In the genomic region with DNA sequence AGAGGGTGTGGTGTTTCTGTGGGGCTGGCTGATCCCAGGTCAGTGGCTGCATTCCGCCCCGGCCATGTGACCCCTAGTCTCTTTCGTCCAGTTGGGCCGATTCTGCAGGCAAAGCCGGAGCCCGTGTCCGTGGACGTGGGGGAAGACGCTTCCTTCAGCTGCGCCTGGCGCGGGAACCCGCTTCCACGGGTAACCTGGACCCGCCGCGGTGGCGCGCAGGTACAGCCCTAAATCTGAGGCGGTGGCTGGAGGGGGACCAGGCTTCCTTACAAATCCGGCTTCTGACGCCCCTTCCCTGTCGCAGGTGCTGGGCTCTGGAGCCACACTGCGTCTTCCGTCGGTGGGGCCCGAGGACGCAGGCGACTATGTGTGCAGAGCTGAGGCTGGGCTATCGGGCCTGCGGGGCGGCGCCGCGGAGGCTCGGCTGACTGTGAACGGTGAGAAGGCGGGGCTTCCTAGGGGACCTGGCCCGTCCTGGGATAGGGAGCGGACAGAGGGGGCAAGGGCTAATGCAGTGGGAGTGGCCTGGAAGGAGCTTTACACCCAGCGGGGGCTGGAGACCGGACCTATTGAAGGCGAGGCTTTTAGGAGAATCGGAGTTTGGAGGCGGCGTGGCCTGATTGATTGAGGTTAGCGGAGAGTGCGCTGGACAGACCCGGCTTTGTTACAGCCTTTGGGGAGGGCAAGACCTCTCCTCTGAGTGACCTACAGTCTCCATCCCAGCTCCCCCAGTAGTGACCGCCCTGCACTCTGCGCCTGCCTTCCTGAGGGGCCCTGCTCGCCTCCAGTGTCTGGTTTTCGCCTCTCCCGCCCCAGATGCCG, we compare ENCODE assay signal across 1 cellular context.
TF ChIP-seq lines count a peak whose summit lies in the region.

No MANE protein-coding gene starts in this region.

TF ChIP-seq in WTC11, 78 proteins besides CTCF, POLR2A, EP300 and RAD21 (continued from another document):
- TF ChIP-seq, protein P1, sequence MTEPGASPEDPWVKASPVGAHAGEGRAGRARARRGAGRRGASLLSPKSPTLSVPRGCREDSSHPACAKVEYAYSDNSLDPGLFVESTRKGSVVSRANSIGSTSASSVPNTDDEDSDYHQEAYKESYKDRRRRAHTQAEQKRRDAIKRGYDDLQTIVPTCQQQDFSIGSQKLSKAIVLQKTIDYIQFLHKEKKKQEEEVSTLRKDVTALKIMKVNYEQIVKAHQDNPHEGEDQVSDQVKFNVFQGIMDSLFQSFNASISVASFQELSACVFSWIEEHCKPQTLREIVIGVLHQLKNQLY (CRISPR knock-in tag; IDR thresholded peaks at IDR 0.05), result no peak
- TF ChIP-seq, protein P2, sequence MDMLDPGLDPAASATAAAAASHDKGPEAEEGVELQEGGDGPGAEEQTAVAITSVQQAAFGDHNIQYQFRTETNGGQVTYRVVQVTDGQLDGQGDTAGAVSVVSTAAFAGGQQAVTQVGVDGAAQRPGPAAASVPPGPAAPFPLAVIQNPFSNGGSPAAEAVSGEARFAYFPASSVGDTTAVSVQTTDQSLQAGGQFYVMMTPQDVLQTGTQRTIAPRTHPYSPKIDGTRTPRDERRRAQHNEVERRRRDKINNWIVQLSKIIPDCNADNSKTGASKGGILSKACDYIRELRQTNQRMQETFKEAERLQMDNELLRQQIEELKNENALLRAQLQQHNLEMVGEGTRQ (CRISPR knock-in tag; IDR thresholded peaks at IDR 0.05), result peak; percentile 63
- TF ChIP-seq PREB (CRISPR knock-in tag; IDR thresholded peaks at IDR 0.05; ENCODE audit: borderline replicate concordance), result no peak
- TF ChIP-seq FOXK1 (CRISPR knock-in tag; IDR thresholded peaks at IDR 0.05), result 0 out of 2 replicates have a peak, but pooled peaks have one; percentile 14
- no peak for TF ChIP-seq EMX1 (CRISPR knock-in tag; IDR thresholded peaks at IDR 0.05)
- TF ChIP-seq ARID4B (CRISPR knock-in tag; IDR thresholded peaks at IDR 0.05; ENCODE audit: borderline replicate concordance), result peak; percentile 68; the same call in 1 of the 2 replicates
- TF ChIP-seq, protein P3, sequence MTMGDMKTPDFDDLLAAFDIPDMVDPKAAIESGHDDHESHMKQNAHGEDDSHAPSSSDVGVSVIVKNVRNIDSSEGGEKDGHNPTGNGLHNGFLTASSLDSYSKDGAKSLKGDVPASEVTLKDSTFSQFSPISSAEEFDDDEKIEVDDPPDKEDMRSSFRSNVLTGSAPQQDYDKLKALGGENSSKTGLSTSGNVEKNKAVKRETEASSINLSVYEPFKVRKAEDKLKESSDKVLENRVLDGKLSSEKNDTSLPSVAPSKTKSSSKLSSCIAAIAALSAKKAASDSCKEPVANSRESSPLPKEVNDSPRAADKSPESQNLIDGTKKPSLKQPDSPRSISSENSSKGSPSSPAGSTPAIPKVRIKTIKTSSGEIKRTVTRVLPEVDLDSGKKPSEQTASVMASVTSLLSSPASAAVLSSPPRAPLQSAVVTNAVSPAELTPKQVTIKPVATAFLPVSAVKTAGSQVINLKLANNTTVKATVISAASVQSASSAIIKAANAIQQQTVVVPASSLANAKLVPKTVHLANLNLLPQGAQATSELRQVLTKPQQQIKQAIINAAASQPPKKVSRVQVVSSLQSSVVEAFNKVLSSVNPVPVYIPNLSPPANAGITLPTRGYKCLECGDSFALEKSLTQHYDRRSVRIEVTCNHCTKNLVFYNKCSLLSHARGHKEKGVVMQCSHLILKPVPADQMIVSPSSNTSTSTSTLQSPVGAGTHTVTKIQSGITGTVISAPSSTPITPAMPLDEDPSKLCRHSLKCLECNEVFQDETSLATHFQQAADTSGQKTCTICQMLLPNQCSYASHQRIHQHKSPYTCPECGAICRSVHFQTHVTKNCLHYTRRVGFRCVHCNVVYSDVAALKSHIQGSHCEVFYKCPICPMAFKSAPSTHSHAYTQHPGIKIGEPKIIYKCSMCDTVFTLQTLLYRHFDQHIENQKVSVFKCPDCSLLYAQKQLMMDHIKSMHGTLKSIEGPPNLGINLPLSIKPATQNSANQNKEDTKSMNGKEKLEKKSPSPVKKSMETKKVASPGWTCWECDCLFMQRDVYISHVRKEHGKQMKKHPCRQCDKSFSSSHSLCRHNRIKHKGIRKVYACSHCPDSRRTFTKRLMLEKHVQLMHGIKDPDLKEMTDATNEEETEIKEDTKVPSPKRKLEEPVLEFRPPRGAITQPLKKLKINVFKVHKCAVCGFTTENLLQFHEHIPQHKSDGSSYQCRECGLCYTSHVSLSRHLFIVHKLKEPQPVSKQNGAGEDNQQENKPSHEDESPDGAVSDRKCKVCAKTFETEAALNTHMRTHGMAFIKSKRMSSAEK (CRISPR knock-in tag; IDR thresholded peaks at IDR 0.05; ENCODE audit: borderline replicate concordance), result no peak
- TF ChIP-seq TEAD1 (CRISPR knock-in tag; IDR thresholded peaks at IDR 0.05), result no peak
- TF ChIP-seq SMAD3 (CRISPR knock-in tag; IDR thresholded peaks at IDR 0.05; ENCODE audit: borderline replicate concordance), result no peak
- TF ChIP-seq, protein P4, sequence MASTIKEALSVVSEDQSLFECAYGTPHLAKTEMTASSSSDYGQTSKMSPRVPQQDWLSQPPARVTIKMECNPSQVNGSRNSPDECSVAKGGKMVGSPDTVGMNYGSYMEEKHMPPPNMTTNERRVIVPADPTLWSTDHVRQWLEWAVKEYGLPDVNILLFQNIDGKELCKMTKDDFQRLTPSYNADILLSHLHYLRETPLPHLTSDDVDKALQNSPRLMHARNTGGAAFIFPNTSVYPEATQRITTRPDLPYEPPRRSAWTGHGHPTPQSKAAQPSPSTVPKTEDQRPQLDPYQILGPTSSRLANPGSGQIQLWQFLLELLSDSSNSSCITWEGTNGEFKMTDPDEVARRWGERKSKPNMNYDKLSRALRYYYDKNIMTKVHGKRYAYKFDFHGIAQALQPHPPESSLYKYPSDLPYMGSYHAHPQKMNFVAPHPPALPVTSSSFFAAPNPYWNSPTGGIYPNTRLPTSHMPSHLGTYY (CRISPR knock-in tag; IDR thresholded peaks at IDR 0.05), result no peak
- TF ChIP-seq, protein P5, sequence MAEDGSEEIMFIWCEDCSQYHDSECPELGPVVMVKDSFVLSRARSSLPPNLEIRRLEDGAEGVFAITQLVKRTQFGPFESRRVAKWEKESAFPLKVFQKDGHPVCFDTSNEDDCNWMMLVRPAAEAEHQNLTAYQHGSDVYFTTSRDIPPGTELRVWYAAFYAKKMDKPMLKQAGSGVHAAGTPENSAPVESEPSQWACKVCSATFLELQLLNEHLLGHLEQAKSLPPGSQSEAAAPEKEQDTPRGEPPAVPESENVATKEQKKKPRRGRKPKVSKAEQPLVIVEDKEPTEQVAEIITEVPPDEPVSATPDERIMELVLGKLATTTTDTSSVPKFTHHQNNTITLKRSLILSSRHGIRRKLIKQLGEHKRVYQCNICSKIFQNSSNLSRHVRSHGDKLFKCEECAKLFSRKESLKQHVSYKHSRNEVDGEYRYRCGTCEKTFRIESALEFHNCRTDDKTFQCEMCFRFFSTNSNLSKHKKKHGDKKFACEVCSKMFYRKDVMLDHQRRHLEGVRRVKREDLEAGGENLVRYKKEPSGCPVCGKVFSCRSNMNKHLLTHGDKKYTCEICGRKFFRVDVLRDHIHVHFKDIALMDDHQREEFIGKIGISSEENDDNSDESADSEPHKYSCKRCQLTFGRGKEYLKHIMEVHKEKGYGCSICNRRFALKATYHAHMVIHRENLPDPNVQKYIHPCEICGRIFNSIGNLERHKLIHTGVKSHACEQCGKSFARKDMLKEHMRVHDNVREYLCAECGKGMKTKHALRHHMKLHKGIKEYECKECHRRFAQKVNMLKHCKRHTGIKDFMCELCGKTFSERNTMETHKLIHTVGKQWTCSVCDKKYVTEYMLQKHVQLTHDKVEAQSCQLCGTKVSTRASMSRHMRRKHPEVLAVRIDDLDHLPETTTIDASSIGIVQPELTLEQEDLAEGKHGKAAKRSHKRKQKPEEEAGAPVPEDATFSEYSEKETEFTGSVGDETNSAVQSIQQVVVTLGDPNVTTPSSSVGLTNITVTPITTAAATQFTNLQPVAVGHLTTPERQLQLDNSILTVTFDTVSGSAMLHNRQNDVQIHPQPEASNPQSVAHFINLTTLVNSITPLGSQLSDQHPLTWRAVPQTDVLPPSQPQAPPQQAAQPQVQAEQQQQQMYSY (CRISPR knock-in tag; IDR thresholded peaks at IDR 0.05), result peak; percentile 58; the same call in 1 of the 2 replicates
- no peak for TF ChIP-seq ZNF416 (CRISPR knock-in tag; IDR thresholded peaks at IDR 0.05)
- no peak for TF ChIP-seq ZNF121 (CRISPR knock-in tag; IDR thresholded peaks at IDR 0.05)
- TF ChIP-seq, protein P6, sequence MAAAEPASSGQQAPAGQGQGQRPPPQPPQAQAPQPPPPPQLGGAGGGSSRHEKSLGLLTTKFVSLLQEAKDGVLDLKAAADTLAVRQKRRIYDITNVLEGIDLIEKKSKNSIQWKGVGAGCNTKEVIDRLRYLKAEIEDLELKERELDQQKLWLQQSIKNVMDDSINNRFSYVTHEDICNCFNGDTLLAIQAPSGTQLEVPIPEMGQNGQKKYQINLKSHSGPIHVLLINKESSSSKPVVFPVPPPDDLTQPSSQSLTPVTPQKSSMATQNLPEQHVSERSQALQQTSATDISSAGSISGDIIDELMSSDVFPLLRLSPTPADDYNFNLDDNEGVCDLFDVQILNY (CRISPR knock-in tag; IDR thresholded peaks at IDR 0.05), result no peak
- TF ChIP-seq ZNF396 (CRISPR knock-in tag; IDR thresholded peaks at IDR 0.05; ENCODE audit: borderline replicate concordance), result no peak
- no peak for TF ChIP-seq OVOL2 (CRISPR knock-in tag; IDR thresholded peaks at IDR 0.05; ENCODE audit: borderline replicate concordance)
- TF ChIP-seq E2F4 (CRISPR knock-in tag; IDR thresholded peaks at IDR 0.05; ENCODE audit: borderline replicate concordance, low read depth), result no peak
- TF ChIP-seq, protein P7, sequence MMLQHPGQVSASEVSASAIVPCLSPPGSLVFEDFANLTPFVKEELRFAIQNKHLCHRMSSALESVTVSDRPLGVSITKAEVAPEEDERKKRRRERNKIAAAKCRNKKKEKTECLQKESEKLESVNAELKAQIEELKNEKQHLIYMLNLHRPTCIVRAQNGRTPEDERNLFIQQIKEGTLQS (CRISPR knock-in tag; conservative IDR thresholded peaks at IDR 0.05), result no peak
- no peak for TF ChIP-seq GTF2I (CRISPR knock-in tag; conservative IDR thresholded peaks at IDR 0.05)
- no peak for TF ChIP-seq NR3C1 (CRISPR knock-in tag; conservative IDR thresholded peaks at IDR 0.05; ENCODE audit: low read depth)
- no peak for TF ChIP-seq MXD4 (CRISPR knock-in tag; IDR thresholded peaks at IDR 0.05; ENCODE audit: borderline replicate concordance)
- peak; percentile 72; the same call in 1 of the 2 replicates for TF ChIP-seq USF1 (CRISPR knock-in tag; IDR thresholded peaks at IDR 0.05)
- TF ChIP-seq TCF7 (CRISPR knock-in tag; IDR thresholded peaks at IDR 0.05; ENCODE audit: low read depth), result no peak
